Comparison of ENCODE assay signal across 1 cellular context in the genomic region with DNA sequence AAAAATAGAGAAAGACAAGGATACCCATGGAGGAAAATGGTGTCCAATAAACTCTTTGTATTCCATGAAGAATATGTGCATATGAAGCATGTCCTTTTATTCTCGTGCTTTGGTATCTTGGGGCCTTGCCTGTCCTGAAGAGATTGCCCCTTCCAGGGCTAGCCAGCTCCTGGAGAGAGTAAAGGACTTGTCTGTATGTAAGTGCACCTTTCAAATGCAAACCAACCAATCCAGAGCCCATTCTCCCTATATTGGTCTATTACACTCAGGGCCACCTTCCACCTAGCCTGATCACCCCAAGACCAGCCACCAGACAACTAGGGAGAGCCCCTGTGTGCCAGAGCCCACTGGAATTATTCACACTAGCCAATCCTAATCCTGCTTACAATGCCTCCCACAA.
TF ChIP-seq lines count a peak whose summit lies in the region.

No MANE protein-coding gene starts in this region.

TF ChIP-seq in GM23338, 12 proteins besides CTCF, POLR2A, EP300 and RAD21 (continued from another document):
- TF ChIP-seq, protein P1, sequence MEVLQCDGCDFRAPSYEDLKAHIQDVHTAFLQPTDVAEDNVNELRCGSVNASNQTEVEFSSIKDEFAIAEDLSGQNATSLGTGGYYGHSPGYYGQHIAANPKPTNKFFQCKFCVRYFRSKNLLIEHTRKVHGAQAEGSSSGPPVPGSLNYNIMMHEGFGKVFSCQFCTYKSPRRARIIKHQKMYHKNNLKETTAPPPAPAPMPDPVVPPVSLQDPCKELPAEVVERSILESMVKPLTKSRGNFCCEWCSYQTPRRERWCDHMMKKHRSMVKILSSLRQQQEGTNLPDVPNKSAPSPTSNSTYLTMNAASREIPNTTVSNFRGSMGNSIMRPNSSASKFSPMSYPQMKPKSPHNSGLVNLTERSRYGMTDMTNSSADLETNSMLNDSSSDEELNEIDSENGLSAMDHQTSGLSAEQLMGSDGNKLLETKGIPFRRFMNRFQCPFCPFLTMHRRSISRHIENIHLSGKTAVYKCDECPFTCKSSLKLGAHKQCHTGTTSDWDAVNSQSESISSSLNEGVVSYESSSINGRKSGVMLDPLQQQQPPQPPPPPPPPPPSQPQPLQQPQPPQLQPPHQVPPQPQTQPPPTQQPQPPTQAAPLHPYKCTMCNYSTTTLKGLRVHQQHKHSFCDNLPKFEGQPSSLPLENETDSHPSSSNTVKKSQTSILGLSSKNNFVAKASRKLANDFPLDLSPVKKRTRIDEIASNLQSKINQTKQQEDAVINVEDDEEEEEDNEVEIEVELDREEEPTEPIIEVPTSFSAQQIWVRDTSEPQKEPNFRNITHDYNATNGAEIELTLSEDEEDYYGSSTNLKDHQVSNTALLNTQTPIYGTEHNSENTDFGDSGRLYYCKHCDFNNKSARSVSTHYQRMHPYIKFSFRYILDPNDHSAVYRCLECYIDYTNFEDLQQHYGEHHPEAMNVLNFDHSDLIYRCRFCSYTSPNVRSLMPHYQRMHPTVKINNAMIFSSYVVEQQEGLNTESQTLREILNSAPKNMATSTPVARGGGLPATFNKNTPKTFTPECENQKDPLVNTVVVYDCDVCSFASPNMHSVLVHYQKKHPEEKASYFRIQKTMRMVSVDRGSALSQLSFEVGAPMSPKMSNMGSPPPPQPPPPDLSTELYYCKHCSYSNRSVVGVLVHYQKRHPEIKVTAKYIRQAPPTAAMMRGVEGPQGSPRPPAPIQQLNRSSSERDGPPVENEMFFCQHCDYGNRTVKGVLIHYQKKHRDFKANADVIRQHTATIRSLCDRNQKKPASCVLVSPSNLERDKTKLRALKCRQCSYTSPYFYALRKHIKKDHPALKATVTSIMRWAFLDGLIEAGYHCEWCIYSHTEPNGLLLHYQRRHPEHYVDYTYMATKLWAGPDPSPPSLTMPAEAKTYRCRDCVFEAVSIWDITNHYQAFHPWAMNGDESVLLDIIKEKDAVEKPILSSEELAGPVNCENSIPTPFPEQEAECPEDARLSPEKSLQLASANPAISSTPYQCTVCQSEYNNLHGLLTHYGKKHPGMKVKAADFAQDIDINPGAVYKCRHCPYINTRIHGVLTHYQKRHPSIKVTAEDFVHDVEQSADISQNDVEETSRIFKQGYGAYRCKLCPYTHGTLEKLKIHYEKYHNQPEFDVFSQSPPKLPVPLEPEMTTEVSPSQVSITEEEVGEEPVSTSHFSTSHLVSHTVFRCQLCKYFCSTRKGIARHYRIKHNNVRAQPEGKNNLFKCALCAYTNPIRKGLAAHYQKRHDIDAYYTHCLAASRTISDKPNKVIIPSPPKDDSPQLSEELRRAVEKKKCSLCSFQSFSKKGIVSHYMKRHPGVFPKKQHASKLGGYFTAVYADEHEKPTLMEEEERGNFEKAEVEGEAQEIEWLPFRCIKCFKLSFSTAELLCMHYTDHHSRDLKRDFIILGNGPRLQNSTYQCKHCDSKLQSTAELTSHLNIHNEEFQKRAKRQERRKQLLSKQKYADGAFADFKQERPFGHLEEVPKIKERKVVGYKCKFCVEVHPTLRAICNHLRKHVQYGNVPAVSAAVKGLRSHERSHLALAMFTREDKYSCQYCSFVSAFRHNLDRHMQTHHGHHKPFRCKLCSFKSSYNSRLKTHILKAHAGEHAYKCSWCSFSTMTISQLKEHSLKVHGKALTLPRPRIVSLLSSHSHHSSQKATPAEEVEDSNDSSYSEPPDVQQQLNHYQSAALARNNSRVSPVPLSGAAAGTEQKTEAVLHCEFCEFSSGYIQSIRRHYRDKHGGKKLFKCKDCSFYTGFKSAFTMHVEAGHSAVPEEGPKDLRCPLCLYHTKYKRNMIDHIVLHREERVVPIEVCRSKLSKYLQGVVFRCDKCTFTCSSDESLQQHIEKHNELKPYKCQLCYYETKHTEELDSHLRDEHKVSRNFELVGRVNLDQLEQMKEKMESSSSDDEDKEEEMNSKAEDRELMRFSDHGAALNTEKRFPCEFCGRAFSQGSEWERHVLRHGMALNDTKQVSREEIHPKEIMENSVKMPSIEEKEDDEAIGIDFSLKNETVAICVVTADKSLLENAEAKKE (CRISPR knock-in tag; IDR thresholded peaks at IDR 0.05): no peak
- TF ChIP-seq NANOG (IDR thresholded peaks at IDR 0.05; ENCODE audit: borderline replicate concordance) (no peak), POLR2AphosphoS5 (IDR thresholded peaks at IDR 0.05; ENCODE audit: low read depth) (no peak), EZH2phosphoT487 (IDR thresholded peaks at IDR 0.05; ENCODE audit: unreplicated experiment) (no peak), ZNF114 (CRISPR knock-in tag; IDR thresholded peaks at IDR 0.05) (no peak), EZH2 (IDR thresholded peaks at IDR 0.05; ENCODE audit: low read depth, unreplicated experiment) (no peak), STAT1 (IDR thresholded peaks at IDR 0.05; ENCODE audit: unreplicated experiment) (no peak)
- TF ChIP-seq, protein P2, sequence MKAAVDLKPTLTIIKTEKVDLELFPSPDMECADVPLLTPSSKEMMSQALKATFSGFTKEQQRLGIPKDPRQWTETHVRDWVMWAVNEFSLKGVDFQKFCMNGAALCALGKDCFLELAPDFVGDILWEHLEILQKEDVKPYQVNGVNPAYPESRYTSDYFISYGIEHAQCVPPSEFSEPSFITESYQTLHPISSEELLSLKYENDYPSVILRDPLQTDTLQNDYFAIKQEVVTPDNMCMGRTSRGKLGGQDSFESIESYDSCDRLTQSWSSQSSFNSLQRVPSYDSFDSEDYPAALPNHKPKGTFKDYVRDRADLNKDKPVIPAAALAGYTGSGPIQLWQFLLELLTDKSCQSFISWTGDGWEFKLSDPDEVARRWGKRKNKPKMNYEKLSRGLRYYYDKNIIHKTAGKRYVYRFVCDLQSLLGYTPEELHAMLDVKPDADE (IDR thresholded peaks at IDR 0.05): no peak
